In the genomic region with DNA sequence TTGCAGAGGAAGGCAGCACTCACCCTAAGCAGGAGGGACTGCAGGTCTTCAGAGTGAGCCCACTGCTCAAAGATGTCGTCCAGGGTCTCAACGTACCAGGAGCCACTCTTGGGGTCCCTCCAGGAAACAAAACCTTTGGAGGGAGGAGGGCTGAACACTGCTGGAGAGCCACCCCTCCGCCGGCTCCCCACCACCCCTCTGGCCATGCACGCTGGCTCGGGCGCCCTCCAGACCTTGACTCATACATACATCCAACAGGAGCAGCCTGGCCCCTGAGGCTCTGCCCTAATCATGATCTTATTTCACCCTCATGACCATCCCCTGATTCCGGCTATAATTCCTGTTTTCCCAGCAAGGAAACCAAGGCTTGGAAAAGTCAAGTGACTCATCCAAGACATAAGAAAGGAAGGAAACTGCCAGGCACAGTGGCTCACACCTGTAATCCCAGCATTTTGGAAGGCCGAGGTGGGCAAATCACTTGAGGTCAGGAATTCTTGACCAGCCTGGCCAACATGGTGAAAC, we compare ENCODE assay signal across 1 cellular context.
TF ChIP-seq lines count a peak whose summit lies in the region.

No MANE protein-coding gene starts in this region.

TF ChIP-seq in endothelial cell of umbilical vein, 7 proteins besides CTCF, POLR2A, EP300 and RAD21:
- TF ChIP-seq EZH2 (IDR thresholded peaks at IDR 0.05; ENCODE audit: borderline replicate concordance, low read depth, low read length, severe bottlenecking) = no peak
- peak; percentile 21 for TF ChIP-seq JUN (IDR thresholded peaks at IDR 0.05; ENCODE audit: borderline replicate concordance, insufficient read depth, insufficient read length, low read depth)
